Comparison of ENCODE assay signal across 1 cellular context in the genomic region with DNA sequence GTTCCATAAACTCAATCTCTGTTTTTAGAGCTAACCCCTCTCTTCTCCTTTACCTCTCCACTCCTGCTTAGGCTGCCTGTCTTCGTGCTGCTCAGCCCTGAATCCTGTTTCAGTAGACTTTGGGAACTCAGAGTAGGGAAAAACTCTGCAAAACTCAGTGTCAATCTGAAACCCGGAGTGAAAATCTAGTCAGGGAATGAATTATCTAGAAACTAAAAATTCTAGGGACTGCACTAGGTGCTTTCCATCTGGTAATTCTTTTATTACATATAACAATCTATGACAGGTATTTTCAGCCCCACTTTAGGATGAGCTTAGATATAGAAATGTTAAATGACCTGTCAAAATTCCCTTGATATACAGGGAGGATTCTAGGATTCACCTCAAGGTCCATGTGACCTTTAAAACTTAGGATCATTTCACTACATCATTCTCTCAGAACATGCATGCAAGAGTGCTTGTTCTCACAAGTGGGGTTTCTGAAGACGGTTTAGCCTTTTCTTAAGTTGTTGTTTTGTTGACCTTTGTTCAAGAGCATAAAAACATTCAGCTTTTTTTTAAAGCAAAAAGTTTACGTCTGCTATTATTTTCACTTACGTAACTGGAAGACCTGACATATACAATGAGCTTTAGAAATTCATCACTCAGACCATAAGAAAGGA.
TF ChIP-seq lines count a peak whose summit lies in the region.

No MANE protein-coding gene starts in this region.

TF ChIP-seq in GM12878, 131 proteins besides CTCF, POLR2A, EP300 and RAD21 (continued from another document and continues in another):
- TF ChIP-seq, protein P1, sequence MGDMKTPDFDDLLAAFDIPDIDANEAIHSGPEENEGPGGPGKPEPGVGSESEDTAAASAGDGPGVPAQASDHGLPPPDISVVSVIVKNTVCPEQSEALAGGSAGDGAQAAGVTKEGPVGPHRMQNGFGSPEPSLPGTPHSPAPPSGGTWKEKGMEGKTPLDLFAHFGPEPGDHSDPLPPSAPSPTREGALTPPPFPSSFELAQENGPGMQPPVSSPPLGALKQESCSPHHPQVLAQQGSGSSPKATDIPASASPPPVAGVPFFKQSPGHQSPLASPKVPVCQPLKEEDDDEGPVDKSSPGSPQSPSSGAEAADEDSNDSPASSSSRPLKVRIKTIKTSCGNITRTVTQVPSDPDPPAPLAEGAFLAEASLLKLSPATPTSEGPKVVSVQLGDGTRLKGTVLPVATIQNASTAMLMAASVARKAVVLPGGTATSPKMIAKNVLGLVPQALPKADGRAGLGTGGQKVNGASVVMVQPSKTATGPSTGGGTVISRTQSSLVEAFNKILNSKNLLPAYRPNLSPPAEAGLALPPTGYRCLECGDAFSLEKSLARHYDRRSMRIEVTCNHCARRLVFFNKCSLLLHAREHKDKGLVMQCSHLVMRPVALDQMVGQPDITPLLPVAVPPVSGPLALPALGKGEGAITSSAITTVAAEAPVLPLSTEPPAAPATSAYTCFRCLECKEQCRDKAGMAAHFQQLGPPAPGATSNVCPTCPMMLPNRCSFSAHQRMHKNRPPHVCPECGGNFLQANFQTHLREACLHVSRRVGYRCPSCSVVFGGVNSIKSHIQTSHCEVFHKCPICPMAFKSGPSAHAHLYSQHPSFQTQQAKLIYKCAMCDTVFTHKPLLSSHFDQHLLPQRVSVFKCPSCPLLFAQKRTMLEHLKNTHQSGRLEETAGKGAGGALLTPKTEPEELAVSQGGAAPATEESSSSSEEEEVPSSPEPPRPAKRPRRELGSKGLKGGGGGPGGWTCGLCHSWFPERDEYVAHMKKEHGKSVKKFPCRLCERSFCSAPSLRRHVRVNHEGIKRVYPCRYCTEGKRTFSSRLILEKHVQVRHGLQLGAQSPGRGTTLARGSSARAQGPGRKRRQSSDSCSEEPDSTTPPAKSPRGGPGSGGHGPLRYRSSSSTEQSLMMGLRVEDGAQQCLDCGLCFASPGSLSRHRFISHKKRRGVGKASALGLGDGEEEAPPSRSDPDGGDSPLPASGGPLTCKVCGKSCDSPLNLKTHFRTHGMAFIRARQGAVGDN (IDR thresholded peaks at IDR 0.05), result no peak
- TF ChIP-seq, protein P2, sequence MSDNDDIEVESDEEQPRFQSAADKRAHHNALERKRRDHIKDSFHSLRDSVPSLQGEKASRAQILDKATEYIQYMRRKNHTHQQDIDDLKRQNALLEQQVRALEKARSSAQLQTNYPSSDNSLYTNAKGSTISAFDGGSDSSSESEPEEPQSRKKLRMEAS (IDR thresholded peaks at IDR 0.05; ENCODE audit: low read depth, low read length), result no peak
- no peak for TF ChIP-seq SUZ12 (IDR thresholded peaks at IDR 0.05; ENCODE audit: unreplicated experiment)
- TF ChIP-seq BCL11A (IDR thresholded peaks at IDR 0.05; ENCODE audit: low read depth, low read length), result no peak
- TF ChIP-seq PKNOX1 (IDR thresholded peaks at IDR 0.05), result no peak
- TF ChIP-seq BRCA1 (IDR thresholded peaks at IDR 0.05; ENCODE audit: low read depth, low read length), result no peak
- no peak for TF ChIP-seq NFXL1 (IDR thresholded peaks at IDR 0.05; ENCODE audit: borderline replicate concordance)
- no peak for TF ChIP-seq HDGF (IDR thresholded peaks at IDR 0.05)
- no peak for TF ChIP-seq NFYA (IDR thresholded peaks at IDR 0.05; ENCODE audit: borderline replicate concordance, low read depth, low read length)
- no peak for TF ChIP-seq IRF5 (IDR thresholded peaks at IDR 0.05; ENCODE audit: borderline replicate concordance)
- TF ChIP-seq, protein P3, sequence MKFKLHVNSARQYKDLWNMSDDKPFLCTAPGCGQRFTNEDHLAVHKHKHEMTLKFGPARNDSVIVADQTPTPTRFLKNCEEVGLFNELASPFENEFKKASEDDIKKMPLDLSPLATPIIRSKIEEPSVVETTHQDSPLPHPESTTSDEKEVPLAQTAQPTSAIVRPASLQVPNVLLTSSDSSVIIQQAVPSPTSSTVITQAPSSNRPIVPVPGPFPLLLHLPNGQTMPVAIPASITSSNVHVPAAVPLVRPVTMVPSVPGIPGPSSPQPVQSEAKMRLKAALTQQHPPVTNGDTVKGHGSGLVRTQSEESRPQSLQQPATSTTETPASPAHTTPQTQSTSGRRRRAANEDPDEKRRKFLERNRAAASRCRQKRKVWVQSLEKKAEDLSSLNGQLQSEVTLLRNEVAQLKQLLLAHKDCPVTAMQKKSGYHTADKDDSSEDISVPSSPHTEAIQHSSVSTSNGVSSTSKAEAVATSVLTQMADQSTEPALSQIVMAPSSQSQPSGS (IDR thresholded peaks at IDR 0.05; ENCODE audit: low read length), result peak; percentile 62; the same call in 1 of the 2 replicates
- no peak for TF ChIP-seq ZNF622 (IDR thresholded peaks at IDR 0.05)
- TF ChIP-seq MYC (IDR thresholded peaks at IDR 0.05; ENCODE audit: insufficient read depth, insufficient read length, insufficient replicate concordance, low read length, severe bottlenecking), result no peak
- TF ChIP-seq YBX1 (IDR thresholded peaks at IDR 0.05), result no peak
- peak; percentile 93 for TF ChIP-seq NFIC (IDR thresholded peaks at IDR 0.05; ENCODE audit: low read depth, low read length)
- TF ChIP-seq STAT3 (IDR thresholded peaks at IDR 0.05; ENCODE audit: low read depth, low read length), result no peak
- TF ChIP-seq JUND (IDR thresholded peaks at IDR 0.05; ENCODE audit: low read depth, low read length), result no peak
- TF ChIP-seq STAT1 (conservative IDR thresholded peaks at IDR 0.05), result no peak
- TF ChIP-seq NR2C2 (IDR thresholded peaks at IDR 0.05; ENCODE audit: borderline replicate concordance, control insufficient read depth, insufficient read length, low read depth), result no peak
- no peak for TF ChIP-seq TCF3 (IDR thresholded peaks at IDR 0.05; ENCODE audit: borderline replicate concordance, insufficient read depth, low read depth, low read length)
- no peak for TF ChIP-seq MTA2 (IDR thresholded peaks at IDR 0.05; ENCODE audit: low read depth)
- TF ChIP-seq, protein P4, sequence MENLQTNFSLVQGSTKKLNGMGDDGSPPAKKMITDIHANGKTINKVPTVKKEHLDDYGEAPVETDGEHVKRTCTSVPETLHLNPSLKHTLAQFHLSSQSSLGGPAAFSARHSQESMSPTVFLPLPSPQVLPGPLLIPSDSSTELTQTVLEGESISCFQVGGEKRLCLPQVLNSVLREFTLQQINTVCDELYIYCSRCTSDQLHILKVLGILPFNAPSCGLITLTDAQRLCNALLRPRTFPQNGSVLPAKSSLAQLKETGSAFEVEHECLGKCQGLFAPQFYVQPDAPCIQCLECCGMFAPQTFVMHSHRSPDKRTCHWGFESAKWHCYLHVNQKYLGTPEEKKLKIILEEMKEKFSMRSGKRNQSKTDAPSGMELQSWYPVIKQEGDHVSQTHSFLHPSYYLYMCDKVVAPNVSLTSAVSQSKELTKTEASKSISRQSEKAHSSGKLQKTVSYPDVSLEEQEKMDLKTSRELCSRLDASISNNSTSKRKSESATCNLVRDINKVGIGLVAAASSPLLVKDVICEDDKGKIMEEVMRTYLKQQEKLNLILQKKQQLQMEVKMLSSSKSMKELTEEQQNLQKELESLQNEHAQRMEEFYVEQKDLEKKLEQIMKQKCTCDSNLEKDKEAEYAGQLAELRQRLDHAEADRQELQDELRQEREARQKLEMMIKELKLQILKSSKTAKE (IDR thresholded peaks at IDR 0.05; ENCODE audit: low read depth, poor library complexity, severe bottlenecking), result no peak
- TF ChIP-seq HSF1 (IDR thresholded peaks at IDR 0.05; ENCODE audit: low read depth, low read length), result no peak
- no peak for TF ChIP-seq FOS (IDR thresholded peaks at IDR 0.05; ENCODE audit: borderline replicate concordance, extremely low read depth, insufficient read length)
- no peak for TF ChIP-seq ZNF274 (IDR thresholded peaks at IDR 0.05; ENCODE audit: insufficient read depth, insufficient read length)
- no peak; the same call in 1 of the 2 replicates for TF ChIP-seq GABPA (IDR thresholded peaks at IDR 0.05; ENCODE audit: low read depth)
- TF ChIP-seq SIX5 (IDR thresholded peaks at IDR 0.05; ENCODE audit: low read depth, low read length, severe bottlenecking), result no peak
- peak; percentile 19; the same call in 1 of the 2 replicates for TF ChIP-seq CREB1 (IDR thresholded peaks at IDR 0.05; ENCODE audit: low read depth)
- TF ChIP-seq, protein P5, sequence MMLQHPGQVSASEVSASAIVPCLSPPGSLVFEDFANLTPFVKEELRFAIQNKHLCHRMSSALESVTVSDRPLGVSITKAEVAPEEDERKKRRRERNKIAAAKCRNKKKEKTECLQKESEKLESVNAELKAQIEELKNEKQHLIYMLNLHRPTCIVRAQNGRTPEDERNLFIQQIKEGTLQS (IDR thresholded peaks at IDR 0.05; ENCODE audit: borderline replicate concordance, extremely low read depth, low read depth, low read length), result no peak
- no peak for TF ChIP-seq MEF2B (IDR thresholded peaks at IDR 0.05; ENCODE audit: partially characterized antibody, poor library complexity, severe bottlenecking)
- peak; percentile 33 to 39; a peak in 2 of 4 replicates for TF ChIP-seq IKZF2 (IDR thresholded peaks at IDR 0.05)
- no peak for TF ChIP-seq CBX3 (IDR thresholded peaks at IDR 0.05; ENCODE audit: borderline replicate concordance, low read depth)
- no peak for TF ChIP-seq BCLAF1 (IDR thresholded peaks at IDR 0.05)
- TF ChIP-seq ZZZ3 (IDR thresholded peaks at IDR 0.05; ENCODE audit: control insufficient read depth, insufficient read length, low read depth), result no peak
- no peak for TF ChIP-seq NR2C1 (IDR thresholded peaks at IDR 0.05)
- TF ChIP-seq KLF5 (IDR thresholded peaks at IDR 0.05; ENCODE audit: partially characterized antibody), result no peak
- TF ChIP-seq ZNF384 (IDR thresholded peaks at IDR 0.05; ENCODE audit: borderline replicate concordance, low read depth, low read length), result no peak
- TF ChIP-seq CHD2 (IDR thresholded peaks at IDR 0.05; ENCODE audit: borderline replicate concordance, low read depth, low read length), result no peak
- TF ChIP-seq RUNX3 (IDR thresholded peaks at IDR 0.05; ENCODE audit: low read length), result peak; percentile 42; the same call in 1 of the 2 replicates
- TF ChIP-seq SMAD5 (IDR thresholded peaks at IDR 0.05; ENCODE audit: low read depth), result no peak
- no peak for TF ChIP-seq MXI1 (IDR thresholded peaks at IDR 0.05; ENCODE audit: low read depth, low read length)
- TF ChIP-seq IRF4 (IDR thresholded peaks at IDR 0.05; ENCODE audit: low read depth, low read length), result no peak
- no peak for TF ChIP-seq ZBTB33 (IDR thresholded peaks at IDR 0.05)
